ENCODE assay signal across 7 cellular contexts in the genomic region with DNA sequence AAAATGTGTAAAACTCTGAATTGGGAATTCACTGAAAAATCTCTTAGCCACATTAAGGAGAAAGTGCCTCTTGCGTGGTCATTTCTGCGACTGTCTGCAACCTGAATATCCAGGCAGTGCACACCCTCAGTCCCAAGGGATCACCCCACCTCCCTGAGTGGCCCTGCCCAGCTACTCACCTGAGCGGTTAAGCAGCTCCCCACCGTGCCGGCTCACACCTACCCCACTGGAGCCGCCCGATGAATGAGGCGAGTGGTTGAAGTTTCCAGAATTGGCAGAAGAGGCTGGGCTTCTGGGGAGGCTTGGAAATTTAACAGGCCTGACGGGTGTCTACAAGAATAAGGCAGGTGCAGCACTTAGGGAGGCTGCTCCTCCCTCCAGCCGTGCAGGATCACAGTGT.
"Had no signal": no experiment of that assay in that cellular context is flagged by ENCODE, and none has a peak within 500 bp of the region (broad histone marks: within the 10 kb centered on the region; RNA-seq: fewer than 3 reads in every experiment).

No MANE protein-coding gene starts in this region.

- H3K9ac ChIP-seq: GM23248 had no signal

- H3K4me1 ChIP-seq: HAP-1 had no signal

- H2AFZ ChIP-seq: GM23248 had no signal

- H3K27ac ChIP-seq: GM23248 had no signal

- H3K4me3 ChIP-seq: GM23248, HAP-1 had no signal

- ATAC-seq: HCT116 had no signal

- H3K9me3 ChIP-seq: HAP-1 had no signal

- DNase-seq: GM23248, GOT3, H7, HFFc6, IMR-90 had no signal
